In the genomic region with DNA sequence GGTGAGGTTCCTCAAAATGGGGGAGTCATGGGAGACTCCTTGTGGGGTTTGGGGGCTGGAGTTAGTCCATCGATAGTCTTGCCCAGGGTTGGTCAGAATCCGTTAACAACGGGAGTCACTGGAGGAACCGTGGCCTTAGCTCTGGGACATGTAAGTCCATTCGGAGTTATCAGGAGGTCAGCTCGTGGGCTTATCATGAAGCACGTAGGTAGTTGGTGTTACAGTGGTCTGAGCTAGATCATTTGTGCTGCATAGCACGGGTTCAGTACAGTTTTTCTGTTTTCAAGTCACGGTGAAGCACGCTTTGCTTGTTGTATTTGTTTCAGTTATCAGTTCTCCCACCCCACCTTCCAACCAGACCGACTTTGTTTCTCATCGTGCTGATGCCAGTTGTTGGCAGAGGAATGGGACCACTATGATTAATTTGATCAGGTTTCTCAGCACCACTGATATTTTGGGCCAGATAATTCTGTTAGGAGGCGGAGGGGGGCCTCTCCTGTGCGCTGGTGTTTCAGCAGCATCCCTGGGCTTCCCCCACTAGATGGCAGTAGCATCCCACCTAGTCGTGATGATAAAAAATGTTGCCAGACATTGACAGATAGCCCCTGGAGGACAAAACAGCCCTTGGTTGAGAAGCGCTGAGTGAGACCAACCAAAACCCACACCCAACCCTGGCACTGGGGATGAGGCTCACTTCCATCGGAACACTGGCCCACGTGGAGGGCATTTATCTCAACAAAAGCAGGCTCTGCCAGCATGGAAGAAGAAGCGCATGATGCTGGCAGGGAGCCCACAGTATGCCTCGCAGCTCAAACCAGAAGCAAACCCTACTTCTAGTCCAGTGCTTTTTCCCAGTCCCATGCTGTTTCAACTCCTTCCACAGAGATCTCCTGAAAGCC, we compare ENCODE assay signal across 9 cellular contexts. TPM values are rescaled to one million over a fixed set of nuclear protein-coding genes. Genes with fewer than 3 reads are reported as not detected.
DNase-seq lines count a peak whose midpoint lies in the region; ATAC-seq, FAIRE-seq and TF ChIP-seq lines count a peak whose summit lies in the region.
"Had no signal": no experiment of that assay in that cellular context is flagged by ENCODE, and none has a peak within 500 bp of the region (broad histone marks: within the 10 kb centered on the region; RNA-seq: fewer than 3 reads in every experiment).

No MANE protein-coding gene starts in this region.

- H3K36me3 ChIP-seq in MG63 (no peaks in the 10 kb centered on the region), SK-N-MC (ENCODE audit: insufficient read depth, low read length) (no peaks in the 10 kb centered on the region), pancreas (no peaks in the 10 kb centered on the region), thoracic aorta (no peaks in the 10 kb centered on the region)

- peaks cover 11 to 41% (median 13%) of the 10 kb centered on the region in 3 donors for H3K4me1 ChIP-seq in pancreas
- H3K4me1 ChIP-seq in thoracic aorta (ENCODE audit: control insufficient read depth in 1 of 2, low read depth in 2 of 2), result peaks cover 12 to 35% of the 10 kb centered on the region in 2 donors

- FAIRE-seq in pancreas (lab: Jason Lieb, UNC), result no peak
- FAIRE-seq: A204.1 had no signal

- intact Hi-C loops in pancreas (cut with DNase I), result loop anchor here (2.0 to 10.0 kb wide), 4 partner anchors 70 to 180 kb away; no protein-coding TSS in a partner anchor

- H3K9me3 ChIP-seq in MG63 (no peaks in the 10 kb centered on the region), SK-N-MC (ENCODE audit: low read depth, low read length) (no peaks in the 10 kb centered on the region), pancreas (no peaks in the 10 kb centered on the region), thoracic aorta (no peaks in the 10 kb centered on the region)

- TF ChIP-seq CTCF in pancreas (IDR thresholded peaks at IDR 0.05), result peak; percentile 72 to 88 (median 83)
- peak; percentile 89 for TF ChIP-seq CTCF in thoracic aorta (IDR thresholded peaks at IDR 0.05)

- H3K27me3 ChIP-seq in MG63 (no peaks in the 10 kb centered on the region), pancreas (no peaks in the 10 kb centered on the region), thoracic aorta (replicated peaks; ENCODE audit: insufficient read depth) (no peaks in the 10 kb centered on the region)

- peak; percentile 15 for DNase-seq in NCI-H2107 treated with DMSO at 0.1 percent for 48 hours (lab: John Stamatoyannopoulos, UW; ENCODE audit: unreplicated experiment)
- DNase-seq in NCI-H2107 (lab: John Stamatoyannopoulos, UW), result no peak
- DNase-seq in MG63, result peak; percentile 41
- DNase-seq in SK-N-MC (ENCODE audit: low read depth, low spot score), result no peak
- peak; percentile 82 for DNase-seq in activated naive CD4-positive, alpha-beta T cell treated with anti-CD3 and anti-CD28 coated beads, Interleukin-2, amount 50 U/mL, for 16 hours
- DNase-seq in glomerular visceral epithelial cell (ENCODE audit: extremely low spot score), result peak; percentile 82
- DNase-seq in pancreas, result peak; percentile 72 to 85 (median 78)
- peak; percentile 40 for DNase-seq in thoracic aorta (ENCODE audit: low spot score)

- no peak overlapping the region for H3K27ac ChIP-seq in SK-N-MC
- H3K27ac ChIP-seq in pancreas, result no peak overlapping the region
- H3K27ac ChIP-seq in thoracic aorta, result no peak overlapping the region

- H3K4me3 ChIP-seq in MG63, result no peak overlapping the region
- H3K4me3 ChIP-seq in SK-N-MC, result peak overlapping the region; percentile 25
- H3K4me3 ChIP-seq in pancreas, result no peak overlapping the region
- peak overlapping the region; percentile 43 for H3K4me3 ChIP-seq in thoracic aorta

- no peak overlapping the region for H3K9ac ChIP-seq in SK-N-MC (ENCODE audit: insufficient read length)

- ATAC-seq in pancreas (peak; percentile 37 to 71 (median 62)), thoracic aorta (ENCODE audit: insufficient number of reproducible peaks, low FRiP score, low read depth) (no peak)

- WGBS in pancreas, 2 donors, result 26 to 29% methylated on average over 20 of the region's 20 CpGs

RNA-seq across cellular contexts. Expression of a gene that starts 2.2 kb away (rescaled TPM):
- total RNA-seq in MG63 (2014; rRNA removed; shearing (Covaris generic); ENCODE audit: low replicate concordance), result 54.3 and 80.3 TPM in 2 replicates
- total RNA-seq in pancreas, result 10 to 100 TPM; 20.8 to 39.2 (median 28.4) TPM
- 10 to 100 TPM; 22.9 to 47.8 TPM for polyA plus RNA-seq in pancreas
- total RNA-seq in thoracic aorta, result 10 to 100 TPM; 38.4 to 44.0 TPM

RNA-seq across cellular contexts. Expression of a gene that starts 45.6 kb away (rescaled TPM):
- not detected in 2 replicates for total RNA-seq in MG63 (2014; rRNA removed; shearing (Covaris generic); ENCODE audit: low replicate concordance)
- total RNA-seq in pancreas, result 1 to 10 TPM in 1 of 6 donors, under 1 TPM in 2, not detected in 3; 0.44 to 1.2 (median 0.86) TPM
- 1 to 10 TPM in 1 of 2 donors, under 1 TPM in 1; 0.65 to 1.0 TPM for polyA plus RNA-seq in pancreas
- total RNA-seq in thoracic aorta, result 10 to 100 TPM in 1 of 2 donors, 1 to 10 TPM in 1; 5.4 to 10.9 TPM

Comparison
In these comparisons a context has a peak if more than half of its experiments do, and no peak if none do; other contexts are left out.
1. DNase-seq: peak in NCI-H2107 treated with DMSO at 0.1 percent for 48 hours (single experiment), MG63 (single experiment), activated naive CD4-positive, alpha-beta T cell treated with anti-CD3 and anti-CD28 coated beads, Interleukin-2, amount 50 U/mL, for 16 hours (single experiment), glomerular visceral epithelial cell (single experiment), pancreas (6 of 6) and thoracic aorta (single experiment); none in NCI-H2107 (single experiment) and SK-N-MC (single experiment).
2. H3K4me3 ChIP-seq: peak in SK-N-MC (single experiment) and thoracic aorta (single experiment); none in MG63 (single experiment) and pancreas (0 of 4).